ENCODE assay signal across 21 cellular contexts in genomic region chrX:153882086-153882498, GRCh38. TPM values are rescaled to one million over a fixed set of nuclear protein-coding genes. Genes with fewer than 3 reads are reported as not detected.
DNase-seq lines count a peak whose midpoint lies in the region; ATAC-seq, FAIRE-seq and TF ChIP-seq lines count a peak whose summit lies in the region.
"Had no signal": no experiment of that assay in that cellular context is flagged by ENCODE, and none has a peak within 500 bp of the region (broad histone marks: within the 10 kb centered on the region; RNA-seq: fewer than 3 reads in every experiment).

No MANE protein-coding gene starts in this region.

- peaks cover 8% of the 10 kb centered on the region; the same call in 1 of the 2 replicates for H3K23me2 ChIP-seq in H1 (ENCODE audit: low read depth, low read length)

- H2BK20ac ChIP-seq in H1 (ENCODE audit: low read length) = no peak overlapping the region

- POLR2A ChIA-PET in H1 (lab: Charles Lee; ENCODE audit: partially characterized antibody) = interaction anchor here (1.0 to 1.2 kb wide), 4 partner anchors 10 to 78 kb away, joined by 3 read pairs; no protein-coding TSS in a partner anchor

- TF ChIP-seq CTCF in H1 (IDR thresholded peaks at IDR 0.05; ENCODE audit: control extremely low read depth in 1 of 3, insufficient read depth in 1 of 3, low read depth in 1 of 3, low read length in 3 of 3) (no peak), neural crest cell (conservative IDR thresholded peaks at IDR 0.05) (no peak)

- no peak overlapping the region for H3K14ac ChIP-seq in H1 (ENCODE audit: insufficient read length)

- H3K79me1 ChIP-seq in H1 (ENCODE audit: low read depth, low read length) = no peaks in the 10 kb centered on the region

- no peak overlapping the region for H2BK15ac ChIP-seq in H1 (ENCODE audit: low read length)

- no peaks in the 10 kb centered on the region for H3K36me3 ChIP-seq in H1 (ENCODE audit: control insufficient read depth in 2 of 4, insufficient read depth in 4 of 4, low read length in 3 of 4)
- H3K36me3 ChIP-seq: heart right ventricle, thyroid gland had no signal

- H3K9me3 Mint-ChIP-seq in neural crest cell = no peaks in the 10 kb centered on the region
- H3K9me3 Mint-ChIP-seq: dendritic cell treated with granulocyte-macrophage colony-stimulating factor and Interleukin-4, amounts not matched to agents 40 ng/mL and 50 ng/mL, for 4 days; T-cell had no signal

- DNase-seq in EH (ENCODE audit: low read depth) (peak; percentile 55), HT1080 (ENCODE audit: low read depth) (peak; percentile 58), H1 (ENCODE audit: low read depth in 1 of 2, low spot score in 2 of 2) (no peak), neural crest cell (ENCODE audit: low read depth, low spot score) (peak; percentile 65), AG08395 (ENCODE audit: low spot score) (no peak), DMS79 (lab: John Stamatoyannopoulos, UW) (no peak)
- no peak for DNase-seq in central memory CD4-positive, alpha-beta T cell
- DNase-seq: activated CD4-positive, CD25-positive, alpha-beta regulatory T cell treated with anti-CD3 and anti-CD28 coated beads, Interleukin-2, amount 50 U/mL, for 72 hours; activated naive CD4-positive, alpha-beta T cell treated with Interleukin-2 at 50 U/mL for 16 hours; CD4-positive, alpha-beta memory T cell; GF-D8; heart right ventricle; Kasumi-1; midbrain; NCI-H1694 treated with DMSO at 0.1 percent for 48 hours; stimulated activated CD4-positive, alpha-beta T cell treated with anti-CD3 and anti-CD28 coated beads, Interleukin-4, amount 100 ng/mL, for 4 hours; T-cell; thyroid gland had no signal

- H4K20me1 ChIP-seq in H1 (replicated peaks in 1 of 2; ENCODE audit: control insufficient read depth in 1 of 2, insufficient read depth in 2 of 2, low read length in 2 of 2) = peaks cover 0 to 4% of the 10 kb centered on the region in 2 experiments

- TF ChIP-seq POLR2A in H1 (IDR thresholded peaks at IDR 0.05; ENCODE audit: control extremely low read depth in 1 of 2, low read depth in 2 of 2, low read length in 2 of 2) = no peak

- H3K79me2 ChIP-seq in H1 (ENCODE audit: control insufficient read depth in 1 of 2, insufficient read depth in 2 of 2, low read length in 2 of 2) = no peaks in the 10 kb centered on the region; a peak in 1 of 4 replicates

- H3K56ac ChIP-seq in H1 (replicated peaks; ENCODE audit: insufficient read length, low read depth, low read length) = no peak overlapping the region

- no peak overlapping the region for H3K4ac ChIP-seq in H1 (replicated peaks; ENCODE audit: insufficient read length, low read depth, low read length)

- H3K18ac ChIP-seq in H1 (ENCODE audit: extremely low read depth, low read length) = no peak overlapping the region

- H2AK5ac ChIP-seq in H1 (ENCODE audit: low read depth, low read length) = no peak overlapping the region

- H3K4me3 ChIP-seq in H1 (ENCODE audit: extremely low read depth in 1 of 4, insufficient read depth in 2 of 4, low read depth in 3 of 4, low read length in 4 of 4) = no peak overlapping the region
- H3K4me3 ChIP-seq: heart right ventricle, thyroid gland had no signal

- peak overlapping the region; percentile 88 for H3K27ac Mint-ChIP-seq in neural crest cell (ENCODE audit: unreplicated experiment)
- H3K27ac Mint-ChIP-seq: CD4-positive, alpha-beta memory T cell; dendritic cell treated with granulocyte-macrophage colony-stimulating factor and Interleukin-4, amounts not matched to agents 40 ng/mL and 50 ng/mL, for 4 days; T-cell had no signal

- no peak overlapping the region for H2BK12ac ChIP-seq in H1 (ENCODE audit: low read depth, low read length)

- H2AFZ ChIP-seq in H1 (ENCODE audit: low read length) = no peak overlapping the region

- peak overlapping the region; percentile 85 for H3K4me3 Mint-ChIP-seq in neural crest cell
- H3K4me3 Mint-ChIP-seq: CD4-positive, alpha-beta memory T cell; dendritic cell treated with granulocyte-macrophage colony-stimulating factor and Interleukin-4, amounts not matched to agents 40 ng/mL and 50 ng/mL, for 4 days had no signal

- no peak for FAIRE-seq in H1 (lab: Jason Lieb, UNC)
- FAIRE-seq: keratinocyte had no signal

- no peak overlapping the region for H2BK5ac ChIP-seq in H1 (ENCODE audit: low read depth, low read length)

- 83% methylated on average over 1 of the region's 8 CpGs; no CpG with 5 or more reads in 1 of the 2 experiments for WGBS in H1 (ENCODE audit: extremely low coverage in 1 of 2, insufficient coverage in 1 of 2, insufficient read length in 1 of 2, insufficient replicate concordance in 2 of 2, low coverage in 1 of 2, low lambda C conversion rate in 2 of 2, missing lambda C conversion rate in 1 of 2), 2 experiments

- no peak overlapping the region for H4K5ac ChIP-seq in H1 (ENCODE audit: insufficient read length, low read depth, low read length)

- H3K4me1 Mint-ChIP-seq in neural crest cell = peaks cover 48% of the 10 kb centered on the region

- no peak overlapping the region for H4K91ac ChIP-seq in H1 (replicated peaks; ENCODE audit: insufficient read length, low read length)

- no peak overlapping the region for H3K23ac ChIP-seq in H1 (ENCODE audit: insufficient read length)

- H3K27me3 ChIP-seq in H1 (replicated peaks in 1 of 4; ENCODE audit: control insufficient read depth in 3 of 4, extremely low read depth in 1 of 4, insufficient read depth in 3 of 4, low read length in 3 of 4) = peaks cover 0 to 8% (median 0%) of the 10 kb centered on the region in 4 experiments; a peak in 2 of 7 replicates

- H3K36me3 Mint-ChIP-seq in neural crest cell (ENCODE audit: low read depth) = peaks cover 3% of the 10 kb centered on the region
- H3K36me3 Mint-ChIP-seq: CD4-positive, alpha-beta memory T cell; T-cell had no signal

- H4K8ac ChIP-seq in H1 (ENCODE audit: extremely low read depth, insufficient read depth, low read length) = no peak overlapping the region

- TF ChIP-seq EP300 in H1 (IDR thresholded peaks at IDR 0.05; ENCODE audit: borderline replicate concordance in 1 of 2, low read depth in 2 of 2, low read length in 2 of 2) = no peak

- H3K4me1 ChIP-seq in H1 (replicated peaks in 1 of 4; ENCODE audit: control insufficient read depth in 3 of 4, insufficient read depth in 4 of 4, low read length in 3 of 4) = peaks cover 4 to 52% (median 34%) of the 10 kb centered on the region in 4 experiments
- H3K4me1 ChIP-seq: thyroid gland had no signal

- no peak overlapping the region for H3K27ac ChIP-seq in H1 (ENCODE audit: low read depth, low read length)
- H3K27ac ChIP-seq: heart right ventricle, thyroid gland had no signal

- CTCF ChIA-PET in H1 (lab: Charles Lee; ENCODE audit: partially characterized antibody) = interaction anchor here (0.8 kb wide), 1 partner anchor 116 kb away, joined by 3 read pairs; no protein-coding TSS in a partner anchor

- peaks cover 21% of the 10 kb centered on the region for H3K27me3 Mint-ChIP-seq in neural crest cell (ENCODE audit: low read depth)

- no peak overlapping the region for H3K4me2 ChIP-seq in H1 (ENCODE audit: insufficient read depth in 1 of 2, low read depth in 2 of 2, low read length in 2 of 2)

- ATAC-seq in GM21528 (IDR thresholded peaks at IDR 0.05; ENCODE audit: low FRiP score, unreplicated experiment) = no peak
- ATAC-seq: T-cell had no signal

- peak overlapping the region; percentile 10 for H2BK120ac ChIP-seq in H1 (replicated peaks; ENCODE audit: low read depth, low read length)

- no peaks in the 10 kb centered on the region for H3K9me3 ChIP-seq in H1 (ENCODE audit: insufficient read depth in 2 of 2, low read depth in 1 of 2, low read length in 1 of 2)
- H3K9me3 ChIP-seq: heart right ventricle, thyroid gland had no signal

- H3K9ac ChIP-seq in H1 (replicated peaks in 1 of 4; ENCODE audit: extremely low read depth in 1 of 4, low read depth in 3 of 4, low read length in 3 of 4) = no peak overlapping the region

- TF ChIP-seq RAD21 in H1 (IDR thresholded peaks at IDR 0.05 in 1 of 2, conservative IDR thresholded peaks at IDR 0.05 in 1 of 2; ENCODE audit: low read depth in 2 of 2, low read length in 2 of 2) = no peak

RNA-seq across cellular contexts. Expression of gene L1CAM, which starts 3.9 kb away (rescaled TPM):
- total RNA-seq in HT1080 (2014; rRNA removed; shearing (Covaris generic)) = 2.0 and 3.0 TPM in 2 replicates
- polyA plus RNA-seq in HT1080 (2015; cell fraction: cytosol; rRNA removed) = 0.52 and 0.59 TPM in 2 replicates
- polyA plus RNA-seq in HT1080 (2015; cell fraction: nucleus; rRNA removed) = 1.6 and 4.3 TPM in 2 replicates
- 38.7 and 43.0 TPM in 2 replicates for total RNA-seq in H1 (2021; fragmentation: NEBNext Ultra II Directional; extraction: Animal tissue kit (Norgen Biotek cat#: 25700))
- polyA plus RNA-seq in H1 (2011; rRNA removed) = 11.0 and 16.4 TPM in 2 replicates
- 9.1 TPM for polyA plus RNA-seq in H1 (2011; cell fraction: cytosol; rRNA removed)
- 32.6 TPM for polyA plus RNA-seq in H1 (2011; cell fraction: nucleus; rRNA removed)
- 22.4 to 29.0 TPM (median 26.2 TPM) in 4 replicates for polyA plus RNA-seq in H1 (2012, experiment 1 of 2)
- 15.9 TPM for polyA plus RNA-seq in H1 (2012, experiment 2 of 2)
- polyA plus RNA-seq in H1 (2013, experiment 1 of 2) = 54.0 TPM
- polyA plus RNA-seq in H1 (2013, experiment 2 of 2) = 46.2 TPM
- polyA minus RNA-seq in H1 (2011; rRNA and poly(A)+ RNA removed) = 13.0 and 18.6 TPM in 2 replicates
- 21.0 TPM for polyA minus RNA-seq in H1 (2011; cell fraction: cytosol; rRNA and poly(A)+ RNA removed)
- 12.7 TPM for polyA minus RNA-seq in H1 (2011; cell fraction: nucleus; rRNA and poly(A)+ RNA removed)
- 133 and 137 TPM in 2 replicates for total RNA-seq in neural crest cell

RNA-seq across cellular contexts. Expression of gene AVPR2, which starts 22.4 kb away (rescaled TPM):
- total RNA-seq in HT1080 (2014; rRNA removed; shearing (Covaris generic)) = not detected in 2 replicates
- 0.09 TPM in 2 replicates for polyA plus RNA-seq in HT1080 (2015; cell fraction: cytosol; rRNA removed)
- 0.08 and 0.48 TPM in 2 replicates for polyA plus RNA-seq in HT1080 (2015; cell fraction: nucleus; rRNA removed)
- not detected in 2 replicates for total RNA-seq in H1 (2021; fragmentation: NEBNext Ultra II Directional; extraction: Animal tissue kit (Norgen Biotek cat#: 25700))
- polyA plus RNA-seq in H1 (2011; rRNA removed) = 0.08 and 0.09 TPM in 2 replicates
- 0.06 TPM for polyA plus RNA-seq in H1 (2011; cell fraction: cytosol; rRNA removed)
- 0.14 TPM for polyA plus RNA-seq in H1 (2011; cell fraction: nucleus; rRNA removed)
- 0.25 to 0.54 TPM (median 0.35 TPM) in 3 of 4 replicates, not detected in the other for polyA plus RNA-seq in H1 (2012, experiment 1 of 2)
- 0.14 TPM for polyA plus RNA-seq in H1 (2012, experiment 2 of 2)
- 0.10 TPM for polyA plus RNA-seq in H1 (2013, experiment 1 of 2)
- 0.13 TPM for polyA plus RNA-seq in H1 (2013, experiment 2 of 2)
- 0.15 TPM in 1 of 2 replicates, not detected in the other for polyA minus RNA-seq in H1 (2011; rRNA and poly(A)+ RNA removed)
- polyA minus RNA-seq in H1 (2011; cell fraction: cytosol; rRNA and poly(A)+ RNA removed) = not detected
- not detected for polyA minus RNA-seq in H1 (2011; cell fraction: nucleus; rRNA and poly(A)+ RNA removed)
- not detected in 2 replicates for total RNA-seq in neural crest cell
- total RNA-seq: CD4-positive, alpha-beta memory T cell; T-cell had no signal
- polyA plus RNA-seq: keratinocyte had no signal

RNA-seq across cellular contexts. Expression of gene ARHGAP4, which starts 44.0 kb away (rescaled TPM):
- total RNA-seq in HT1080 (2014; rRNA removed; shearing (Covaris generic)) = 2.7 and 3.3 TPM in 2 replicates
- polyA plus RNA-seq in HT1080 (2015; cell fraction: cytosol; rRNA removed) = 5.5 and 6.7 TPM in 2 replicates
- polyA plus RNA-seq in HT1080 (2015; cell fraction: nucleus; rRNA removed) = 33.5 and 36.7 TPM in 2 replicates
- total RNA-seq in H1 (2021; fragmentation: NEBNext Ultra II Directional; extraction: Animal tissue kit (Norgen Biotek cat#: 25700)) = 25.9 and 26.0 TPM in 2 replicates
- 23.9 and 42.4 TPM in 2 replicates for polyA plus RNA-seq in H1 (2011; rRNA removed)
- polyA plus RNA-seq in H1 (2011; cell fraction: cytosol; rRNA removed) = 27.6 TPM
- 149 TPM for polyA plus RNA-seq in H1 (2011; cell fraction: nucleus; rRNA removed)
- polyA plus RNA-seq in H1 (2012, experiment 1 of 2) = 10.6 to 29.1 TPM (median 24.4 TPM) in 4 replicates
- polyA plus RNA-seq in H1 (2012, experiment 2 of 2) = 21.7 TPM
- 27.8 TPM for polyA plus RNA-seq in H1 (2013, experiment 1 of 2)
- 26.3 TPM for polyA plus RNA-seq in H1 (2013, experiment 2 of 2)
- polyA minus RNA-seq in H1 (2011; rRNA and poly(A)+ RNA removed) = 9.9 and 11.1 TPM in 2 replicates
- 32.3 TPM for polyA minus RNA-seq in H1 (2011; cell fraction: cytosol; rRNA and poly(A)+ RNA removed)
- 31.3 TPM for polyA minus RNA-seq in H1 (2011; cell fraction: nucleus; rRNA and poly(A)+ RNA removed)
- 10.2 and 10.7 TPM in 2 replicates for total RNA-seq in neural crest cell

RNA-seq across cellular contexts. Expression of gene PDZD4, which starts 51.7 kb away (rescaled TPM):
- total RNA-seq in HT1080 (2014; rRNA removed; shearing (Covaris generic)) = 0.13 and 0.16 TPM in 2 replicates
- 0.55 TPM in 2 replicates for polyA plus RNA-seq in HT1080 (2015; cell fraction: cytosol; rRNA removed)
- polyA plus RNA-seq in HT1080 (2015; cell fraction: nucleus; rRNA removed) = 0.77 and 1.6 TPM in 2 replicates
- total RNA-seq in H1 (2021; fragmentation: NEBNext Ultra II Directional; extraction: Animal tissue kit (Norgen Biotek cat#: 25700)) = 169 and 174 TPM in 2 replicates
- polyA plus RNA-seq in H1 (2011; rRNA removed) = 45.8 and 77.2 TPM in 2 replicates
- 90.6 TPM for polyA plus RNA-seq in H1 (2011; cell fraction: cytosol; rRNA removed)
- polyA plus RNA-seq in H1 (2011; cell fraction: nucleus; rRNA removed) = 221 TPM
- 98.3 to 127 TPM (median 121 TPM) in 4 replicates for polyA plus RNA-seq in H1 (2012, experiment 1 of 2)
- 85.6 TPM for polyA plus RNA-seq in H1 (2012, experiment 2 of 2)
- polyA plus RNA-seq in H1 (2013, experiment 1 of 2) = 175 TPM
- polyA plus RNA-seq in H1 (2013, experiment 2 of 2) = 166 TPM
- polyA minus RNA-seq in H1 (2011; rRNA and poly(A)+ RNA removed) = 38.4 and 47.0 TPM in 2 replicates
- 51.6 TPM for polyA minus RNA-seq in H1 (2011; cell fraction: cytosol; rRNA and poly(A)+ RNA removed)
- 37.1 TPM for polyA minus RNA-seq in H1 (2011; cell fraction: nucleus; rRNA and poly(A)+ RNA removed)
- 48.8 and 52.5 TPM in 2 replicates for total RNA-seq in neural crest cell

RNA-seq across cellular contexts. Expression of gene NAA10, which starts 52.7 kb away (rescaled TPM):
- total RNA-seq in HT1080 (2014; rRNA removed; shearing (Covaris generic)) = 182 and 213 TPM in 2 replicates
- 224 and 268 TPM in 2 replicates for polyA plus RNA-seq in HT1080 (2015; cell fraction: cytosol; rRNA removed)
- 152 and 187 TPM in 2 replicates for polyA plus RNA-seq in HT1080 (2015; cell fraction: nucleus; rRNA removed)
- 98.1 and 98.8 TPM in 2 replicates for total RNA-seq in H1 (2021; fragmentation: NEBNext Ultra II Directional; extraction: Animal tissue kit (Norgen Biotek cat#: 25700))
- polyA plus RNA-seq in H1 (2011; rRNA removed) = 80.4 and 119 TPM in 2 replicates
- 119 TPM for polyA plus RNA-seq in H1 (2011; cell fraction: cytosol; rRNA removed)
- polyA plus RNA-seq in H1 (2011; cell fraction: nucleus; rRNA removed) = 118 TPM
- polyA plus RNA-seq in H1 (2012, experiment 1 of 2) = 97.2 to 140 TPM (median 123 TPM) in 4 replicates
- polyA plus RNA-seq in H1 (2012, experiment 2 of 2) = 131 TPM
- polyA plus RNA-seq in H1 (2013, experiment 1 of 2) = 119 TPM
- polyA plus RNA-seq in H1 (2013, experiment 2 of 2) = 110 TPM
- polyA minus RNA-seq in H1 (2011; rRNA and poly(A)+ RNA removed) = 52.7 and 54.6 TPM in 2 replicates
- polyA minus RNA-seq in H1 (2011; cell fraction: cytosol; rRNA and poly(A)+ RNA removed) = 42.9 TPM
- 50.2 TPM for polyA minus RNA-seq in H1 (2011; cell fraction: nucleus; rRNA and poly(A)+ RNA removed)
- total RNA-seq in neural crest cell = 116 and 124 TPM in 2 replicates

Comparison
In these comparisons a context has a peak if more than half of its experiments do, and no peak if none do; other contexts are left out.
1. DNase-seq: peak in EH (single experiment), HT1080 (single experiment) and neural crest cell (single experiment); none in H1 (0 of 2), central memory CD4-positive, alpha-beta T cell (single experiment), AG08395 (single experiment) and DMS79 (single experiment).